Comparison of ENCODE assay signal across 28 cellular contexts in genomic region chr9:89330513-89330912, GRCh38.
"Had no signal": no experiment of that assay in that cellular context is flagged by ENCODE, and none has a peak within 500 bp of the region (broad histone marks: within the 10 kb centered on the region; RNA-seq: fewer than 3 reads in every experiment).

No MANE protein-coding gene starts in this region.

- H3K27ac ChIP-seq: neural progenitor cell, ovary, parathyroid adenoma, psoas muscle, right lobe of liver, sigmoid colon, suprapubic skin, testis, tibial artery, upper lobe of left lung, vagina had no signal

- H3K4me1 Mint-ChIP-seq: natural killer cell; nephron; neural progenitor cell; stimulated activated effector memory CD8-positive, alpha-beta T cell treated with anti-CD3 and anti-CD28 coated beads, Interleukin-12 subunit alpha, Interleukin-12 subunit beta, amount 100 ng/mL, for 72 hours had no signal

- H3K4me3 Mint-ChIP-seq: natural killer cell; nephron; neural progenitor cell; stimulated activated effector memory CD8-positive, alpha-beta T cell treated with anti-CD3 and anti-CD28 coated beads, Interleukin-12 subunit alpha, Interleukin-12 subunit beta, amount 100 ng/mL, for 72 hours; stimulated activated naive CD8-positive, alpha-beta T cell treated with anti-CD3 and anti-CD28 coated beads, Interleukin-15, amount 100 ng/mL, for 72 hours had no signal

- H3K9me3 Mint-ChIP-seq: natural killer cell; nephron; neural progenitor cell; stimulated activated effector memory CD8-positive, alpha-beta T cell treated with anti-CD3 and anti-CD28 coated beads, Interleukin-12 subunit alpha, Interleukin-12 subunit beta, amount 100 ng/mL, for 72 hours; stimulated activated naive CD8-positive, alpha-beta T cell treated with anti-CD3 and anti-CD28 coated beads, Interleukin-15, amount 100 ng/mL, for 72 hours had no signal

- H3K27me3 ChIP-seq: neural progenitor cell, ovary, right lobe of liver, sigmoid colon, suprapubic skin, testis, tibial artery, upper lobe of left lung, vagina had no signal

- ATAC-seq: natural killer cell; psoas muscle; right cardiac atrium; right lobe of liver; stimulated activated effector memory CD8-positive, alpha-beta T cell treated with anti-CD3 and anti-CD28 coated beads, Interleukin-12 subunit alpha, Interleukin-12 subunit beta, amount 100 ng/mL, for 72 hours; stimulated activated naive CD8-positive, alpha-beta T cell treated with anti-CD3 and anti-CD28 coated beads, Interleukin-15, amount 100 ng/mL, for 72 hours; stimulated activated naive CD8-positive, alpha-beta T cell treated with anti-CD3 and anti-CD28 coated beads, Interleukin-15, Interleukin-2, amounts not matched to agents 100 U/mL and 50 U/mL, for 24 hours had no signal

- H3K27ac Mint-ChIP-seq: natural killer cell; nephron; neural progenitor cell; progenitor cell of endocrine pancreas; stimulated activated effector memory CD8-positive, alpha-beta T cell treated with anti-CD3 and anti-CD28 coated beads, Interleukin-12 subunit alpha, Interleukin-12 subunit beta, amount 100 ng/mL, for 72 hours; stimulated activated naive CD8-positive, alpha-beta T cell treated with anti-CD3 and anti-CD28 coated beads, Interleukin-15, amount 100 ng/mL, for 72 hours had no signal

- DNase-seq: natural killer cell; occipital lobe; ovary; posterior cingulate gyrus; psoas muscle; right cardiac atrium; right lobe of liver; sigmoid colon; small intestine; stimulated activated CD4-positive, alpha-beta T cell treated with anti-CD3 and anti-CD28 coated beads, Interleukin-15, amount 100 ng/mL, for 24 hours; stimulated activated CD4-positive, alpha-beta T cell treated with anti-CD3 and anti-CD28 coated beads, Interleukin-2, amount 100 ng/mL, for 24 hours; stimulated activated CD4-positive, alpha-beta T cell treated with anti-CD3 and anti-CD28 coated beads, Interleukin-2, amount 100 ng/mL, for 48 hours; stimulated activated CD4-positive, alpha-beta T cell treated with anti-CD3 and anti-CD28 coated beads, Interleukin-4, amount 100 ng/mL, for 24 hours; stimulated activated naive CD4-positive, alpha-beta T cell; stimulated activated naive CD8-positive, alpha-beta T cell treated with anti-CD3 and anti-CD28 coated beads, Interleukin-15, amount 100 ng/mL, for 72 hours; stimulated activated naive CD8-positive, alpha-beta T cell treated with anti-CD3 and anti-CD28 coated beads, Interleukin-15, Interleukin-2, amounts not matched to agents 100 U/mL and 50 U/mL, for 24 hours; substantia nigra; testis; tibial artery; trophoblast cell; upper lobe of left lung had no signal

- H3K9me3 ChIP-seq: ovary, psoas muscle, right lobe of liver, sigmoid colon, suprapubic skin, testis, tibial artery, upper lobe of left lung, vagina had no signal

- H3K36me3 ChIP-seq: ovary had no signal

- H3K4me3 ChIP-seq: neural progenitor cell, ovary, psoas muscle, right lobe of liver, sigmoid colon, suprapubic skin, testis, tibial artery, upper lobe of left lung, vagina had no signal

- H3K4me1 ChIP-seq: neural progenitor cell, psoas muscle, right lobe of liver, sigmoid colon, suprapubic skin, testis, tibial artery, upper lobe of left lung, vagina had no signal

- H3K27me3 Mint-ChIP-seq: progenitor cell of endocrine pancreas; stimulated activated naive CD8-positive, alpha-beta T cell treated with anti-CD3 and anti-CD28 coated beads, Interleukin-15, amount 100 ng/mL, for 72 hours had no signal
